Comparison of ENCODE assay signal across 9 cellular contexts in genomic region chr5:172788771-172789686, GRCh38.
DNase-seq lines count a peak whose midpoint lies in the region; ATAC-seq and TF ChIP-seq lines count a peak whose summit lies in the region.
"Had no signal": no experiment of that assay in that cellular context is flagged by ENCODE, and none has a peak within 500 bp of the region (broad histone marks: within the 10 kb centered on the region; RNA-seq: fewer than 3 reads in every experiment).

No MANE protein-coding gene starts in this region.

- H3K36me3 ChIP-seq in HUES48 (ENCODE audit: control insufficient read depth, insufficient read depth, low read length) (no peaks in the 10 kb centered on the region), subcutaneous abdominal adipose tissue (ENCODE audit: control insufficient read depth in 5 of 5, insufficient read depth in 5 of 5, low read length in 5 of 5) (no peaks in the 10 kb centered on the region)

- no peak for ATAC-seq in HG03571 (IDR thresholded peaks at IDR 0.05; ENCODE audit: unreplicated experiment)

- no peak overlapping the region for H3K4me3 ChIP-seq in HUES48 (ENCODE audit: low read depth, low read length)
- peak overlapping the region; percentile 26 for H3K4me3 ChIP-seq in coronary artery
- peak overlapping the region in 4 of 5 donors; percentile 6 to 48 (median 32) for H3K4me3 ChIP-seq in subcutaneous abdominal adipose tissue (ENCODE audit: low read depth in 1 of 5, low read length in 5 of 5)

- H3K9me3 ChIP-seq in HUES48 (ENCODE audit: control insufficient read depth, insufficient read depth, low read length) (no peaks in the 10 kb centered on the region), subcutaneous abdominal adipose tissue (ENCODE audit: control insufficient read depth in 5 of 5, low read length in 5 of 5) (peaks cover 0 to 2% (median 0%) of the 10 kb centered on the region in 5 donors)

- no peak for TF ChIP-seq CTCF in coronary artery (IDR thresholded peaks at IDR 0.05)

- DNase-seq in coronary artery (ENCODE audit: low spot score) (no peak), medulla oblongata (ENCODE audit: extremely low spot score) (peak; percentile 60), glomerular visceral epithelial cell (ENCODE audit: extremely low spot score) (no peak), NCI-H2107 treated with DMSO at 0.1 percent for 48 hours (lab: John Stamatoyannopoulos, UW; ENCODE audit: unreplicated experiment) (no peak)
- DNase-seq in effector CD4-positive, alpha-beta T cell: no peak
- DNase-seq: activated CD4-positive, alpha-beta memory T cell treated with anti-CD3 and anti-CD28 coated beads, Interleukin-2, amount 10 ng/mL, durations not matched to agents 7 days and 5 days had no signal

- H3K4me1 ChIP-seq in HUES48 (ENCODE audit: control insufficient read depth, insufficient read depth, low read length) (peaks cover 8% of the 10 kb centered on the region; the same call in 1 of the 2 replicates), subcutaneous abdominal adipose tissue (ENCODE audit: control insufficient read depth in 5 of 5, insufficient read depth in 5 of 5, low read length in 5 of 5) (peaks cover 17 to 63% (median 54%) of the 10 kb centered on the region in 5 donors)

- H3K27ac ChIP-seq in HUES48 (ENCODE audit: low read depth, low read length): peak overlapping the region; percentile 48
- H3K27ac ChIP-seq in coronary artery: peak overlapping the region; percentile 76 to 96
- peak overlapping the region; percentile 99 for H3K27ac ChIP-seq in subcutaneous abdominal adipose tissue (ENCODE audit: low read depth, low read length)

- H3K27me3 ChIP-seq in HUES48 (ENCODE audit: control insufficient read depth, insufficient read depth, low read length) (no peaks in the 10 kb centered on the region), subcutaneous abdominal adipose tissue (ENCODE audit: control insufficient read depth in 5 of 5, insufficient read depth in 4 of 5, low read length in 5 of 5) (no peaks in the 10 kb centered on the region)

- H3K9ac ChIP-seq in HUES48 (ENCODE audit: low read depth, low read length) (no peak overlapping the region), subcutaneous abdominal adipose tissue (ENCODE audit: low read length in 5 of 5) (peak overlapping the region; percentile 54 to 94 (median 72))

Comparison
In these comparisons a context has a peak if more than half of its experiments do, and no peak if none do; other contexts are left out.
1. H3K27ac ChIP-seq: peak in every context shown above with its lines; median percentile 99 in subcutaneous abdominal adipose tissue; 86 in coronary artery; 48 in HUES48.